Comparison of ENCODE assay signal across 8 cellular contexts in genomic region chr10:125144693-125145623, GRCh38. TPM values are rescaled to one million over a fixed set of nuclear protein-coding genes. Genes with fewer than 3 reads are reported as not detected.
DNase-seq lines count a peak whose midpoint lies in the region; ATAC-seq and TF ChIP-seq lines count a peak whose summit lies in the region.

No MANE protein-coding gene starts in this region.

- no peak for TF ChIP-seq POLR2A in esophagus muscularis mucosa (IDR thresholded peaks at IDR 0.05; ENCODE audit: low read depth)

- no peaks in the 10 kb centered on the region for H3K4me1 Mint-ChIP-seq in activated CD4-positive, alpha-beta T cell treated with anti-CD3 and anti-CD28 coated beads for 36 hours
- H3K4me1 Mint-ChIP-seq in activated CD4-positive, alpha-beta T cell treated with anti-CD3 and anti-CD28 coated beads, Interleukin-2, amount 10 ng/mL, durations not matched to agents 24 days and 14 days, result no peaks in the 10 kb centered on the region
- H3K4me1 Mint-ChIP-seq in neural progenitor cell, result peaks cover 53% of the 10 kb centered on the region

- CTCF ChIA-PET in activated CD4-positive, alpha-beta T cell treated with anti-CD3 and anti-CD28 coated beads for 36 hours (lab: Charles Lee), result no interaction called here
- CTCF ChIA-PET in OCI-LY7 (lab: Charles Lee; ENCODE audit: unreplicated experiment), result no interaction called here

- intact Hi-C loops in activated CD4-positive, alpha-beta T cell treated with anti-CD3 and anti-CD28 coated beads for 36 hours (cut with DNase I, micrococcal nuclease), result loop anchor here in 1 of 2 experiments (5.0 kb wide), 1 partner anchor 98 kb away; no protein-coding TSS in a partner anchor
- intact Hi-C loops in activated CD4-positive, alpha-beta T cell treated with anti-CD3 and anti-CD28 coated beads, Interleukin-2, amount 10 ng/mL, durations not matched to agents 24 days and 14 days (cut with micrococcal nuclease), result no loop called here
- intact Hi-C loops in OCI-LY7 (cut with micrococcal nuclease; ENCODE audit: unreplicated experiment) (no loop called here), esophagus muscularis mucosa (cut with DNase I) (loop anchor here (5.0 to 10.0 kb wide), 2 partner anchors 53 to 150 kb away; no protein-coding TSS in a partner anchor)

- BruUV-seq in OCI-LY7 (replicated peaks; lab: Mats Ljungman, UMichigan), result no TSS peak

- DNase-seq in activated CD4-positive, alpha-beta T cell treated with anti-CD3 and anti-CD28 coated beads for 36 hours, result peak; percentile 34
- no peak for DNase-seq in activated CD4-positive, alpha-beta T cell treated with anti-CD3 and anti-CD28 coated beads, Interleukin-2, amount 10 ng/mL, durations not matched to agents 24 days and 14 days
- DNase-seq in OCI-LY7 (ENCODE audit: low spot score), result peak; percentile 21
- DNase-seq in esophagus muscularis mucosa (ENCODE audit: extremely low spot score), result no peak
- peak; percentile 58 for DNase-seq in neural progenitor cell (ENCODE audit: low spot score)
- DNase-seq in cerebellar nuclear complex (lab: John Stamatoyannopoulos, UW), result no peak
- no peak for DNase-seq in cortex of kidney (lab: John Stamatoyannopoulos, UW)

- H3K4me1 ChIP-seq in OCI-LY7 (ENCODE audit: insufficient read depth, low read length, poor library complexity, severe bottlenecking), result no peaks in the 10 kb centered on the region
- peaks cover 68 to 100% (median 94%) of the 10 kb centered on the region in 4 donors for H3K4me1 ChIP-seq in esophagus muscularis mucosa
- peaks cover 25% of the 10 kb centered on the region for H3K4me1 ChIP-seq in neural progenitor cell

- H3K9me3 ChIP-seq in OCI-LY7 (ENCODE audit: low read length) (no peaks in the 10 kb centered on the region), esophagus muscularis mucosa (no peaks in the 10 kb centered on the region), neural progenitor cell (ENCODE audit: low read depth) (no peaks in the 10 kb centered on the region)

- H3K4me2 ChIP-seq in OCI-LY7 (ENCODE audit: low read length) (no peak overlapping the region), neural progenitor cell (no peak overlapping the region)

- H3K4me3 ChIP-seq in OCI-LY7 (ENCODE audit: low read depth, low read length, poor library complexity, severe bottlenecking), result no peak overlapping the region
- H3K4me3 ChIP-seq in esophagus muscularis mucosa, result no peak overlapping the region
- H3K4me3 ChIP-seq in neural progenitor cell, result no peak overlapping the region

- ATAC-seq in activated CD4-positive, alpha-beta T cell treated with anti-CD3 and anti-CD28 coated beads for 36 hours, result peak; percentile 53
- ATAC-seq in HG03571 (IDR thresholded peaks at IDR 0.05; ENCODE audit: unreplicated experiment), result no peak

- H3K79me2 ChIP-seq in OCI-LY7 (ENCODE audit: insufficient read depth, low read depth, low read length) (no peaks in the 10 kb centered on the region), neural progenitor cell (ENCODE audit: low read depth) (peaks cover 100% of the 10 kb centered on the region)

- H3K36me3 Mint-ChIP-seq in activated CD4-positive, alpha-beta T cell treated with anti-CD3 and anti-CD28 coated beads for 36 hours (ENCODE audit: low read depth), result no peaks in the 10 kb centered on the region
- no peaks in the 10 kb centered on the region for H3K36me3 Mint-ChIP-seq in activated CD4-positive, alpha-beta T cell treated with anti-CD3 and anti-CD28 coated beads, Interleukin-2, amount 10 ng/mL, durations not matched to agents 24 days and 14 days (ENCODE audit: low read depth)
- H3K36me3 Mint-ChIP-seq in neural progenitor cell, result peaks cover 22% of the 10 kb centered on the region

- H3F3A ChIP-seq in neural progenitor cell (ENCODE audit: low read depth), result no peaks in the 10 kb centered on the region

- H3K27me3 ChIP-seq in esophagus muscularis mucosa (no peaks in the 10 kb centered on the region), neural progenitor cell (no peaks in the 10 kb centered on the region)

- TF ChIP-seq EP300 in esophagus muscularis mucosa (IDR thresholded peaks at IDR 0.05), result no peak

- peaks cover 27% of the 10 kb centered on the region for H3K27me3 Mint-ChIP-seq in activated CD4-positive, alpha-beta T cell treated with anti-CD3 and anti-CD28 coated beads for 36 hours
- H3K27me3 Mint-ChIP-seq in activated CD4-positive, alpha-beta T cell treated with anti-CD3 and anti-CD28 coated beads, Interleukin-2, amount 10 ng/mL, durations not matched to agents 24 days and 14 days, result peaks cover 19% of the 10 kb centered on the region
- H3K27me3 Mint-ChIP-seq in neural progenitor cell (ENCODE audit: insufficient read depth, low read depth), result peaks cover 6% of the 10 kb centered on the region

- H3K27ac ChIP-seq in OCI-LY7 (ENCODE audit: low read depth, low read length, poor library complexity, severe bottlenecking) (no peak overlapping the region), esophagus muscularis mucosa (replicated peaks in 1 of 4) (peak overlapping the region; percentile 95 to 99 (median 98)), neural progenitor cell (no peak overlapping the region)

- H3K36me3 ChIP-seq in OCI-LY7 (ENCODE audit: insufficient read depth, low read length), result no peaks in the 10 kb centered on the region
- H3K36me3 ChIP-seq in esophagus muscularis mucosa, result peaks cover 0 to 8% (median 3%) of the 10 kb centered on the region in 4 donors
- H3K36me3 ChIP-seq in neural progenitor cell, result no peaks in the 10 kb centered on the region

- no peak overlapping the region for H3K4me3 Mint-ChIP-seq in activated CD4-positive, alpha-beta T cell treated with anti-CD3 and anti-CD28 coated beads for 36 hours
- no peak overlapping the region for H3K4me3 Mint-ChIP-seq in activated CD4-positive, alpha-beta T cell treated with anti-CD3 and anti-CD28 coated beads, Interleukin-2, amount 10 ng/mL, durations not matched to agents 24 days and 14 days
- H3K4me3 Mint-ChIP-seq in neural progenitor cell, result no peak overlapping the region

- no peak overlapping the region for H2AFZ ChIP-seq in OCI-LY7 (ENCODE audit: low read length)
- no peak overlapping the region for H2AFZ ChIP-seq in neural progenitor cell (replicated peaks)

- 34% methylated on average over 8 of the region's 13 CpGs for WGBS in esophagus muscularis mucosa

- H3K27ac Mint-ChIP-seq in activated CD4-positive, alpha-beta T cell treated with anti-CD3 and anti-CD28 coated beads for 36 hours, result no peak overlapping the region
- no peak overlapping the region for H3K27ac Mint-ChIP-seq in activated CD4-positive, alpha-beta T cell treated with anti-CD3 and anti-CD28 coated beads, Interleukin-2, amount 10 ng/mL, durations not matched to agents 24 days and 14 days
- peak overlapping the region; percentile 92 for H3K27ac Mint-ChIP-seq in neural progenitor cell

- POLR2A ChIA-PET in activated CD4-positive, alpha-beta T cell treated with anti-CD3 and anti-CD28 coated beads for 36 hours (lab: Charles Lee), result no interaction called here
- POLR2A ChIA-PET in OCI-LY7 (lab: Charles Lee), result interaction anchor here (0.5 kb wide), 1 partner anchor 55 kb away, joined by 3 read pairs; no protein-coding TSS in a partner anchor

- H3K9ac ChIP-seq in neural progenitor cell, result no peak overlapping the region

- H4K20me1 ChIP-seq in OCI-LY7 (ENCODE audit: insufficient read depth, low read length) (no peaks in the 10 kb centered on the region), neural progenitor cell (ENCODE audit: low read depth) (peaks cover 100% of the 10 kb centered on the region)

- no peaks in the 10 kb centered on the region for H3K9me3 Mint-ChIP-seq in activated CD4-positive, alpha-beta T cell treated with anti-CD3 and anti-CD28 coated beads for 36 hours (ENCODE audit: low read depth)
- no peaks in the 10 kb centered on the region for H3K9me3 Mint-ChIP-seq in activated CD4-positive, alpha-beta T cell treated with anti-CD3 and anti-CD28 coated beads, Interleukin-2, amount 10 ng/mL, durations not matched to agents 24 days and 14 days
- H3K9me3 Mint-ChIP-seq in neural progenitor cell, result no peaks in the 10 kb centered on the region

- TF ChIP-seq CTCF in OCI-LY7 (conservative IDR thresholded peaks at IDR 0.05; ENCODE audit: low read length) (peak; percentile 47; the same call in 1 of the 2 replicates), esophagus muscularis mucosa (IDR thresholded peaks at IDR 0.05) (peak; percentile 48 to 62 (median 57)), neural progenitor cell (IDR thresholded peaks at IDR 0.05) (peak; percentile 54)

- no peaks in the 10 kb centered on the region for H3K9me2 ChIP-seq in OCI-LY7 (ENCODE audit: insufficient read depth, low read length)

RNA-seq across cellular contexts. Expression of gene CTBP2, which starts 15.4 kb away (rescaled TPM):
- under 1 TPM; 0.12 to 0.21 TPM for total RNA-seq in activated CD4-positive, alpha-beta T cell treated with anti-CD3 and anti-CD28 coated beads for 36 hours
- total RNA-seq in activated CD4-positive, alpha-beta T cell treated with anti-CD3 and anti-CD28 coated beads, Interleukin-2, amount 10 ng/mL, durations not matched to agents 24 days and 14 days, result 0.16 TPM in 1 of 2 replicates, not detected in the other
- not detected in 2 replicates for total RNA-seq in OCI-LY7 (2014; rRNA removed; shearing (Covaris generic))
- total RNA-seq in OCI-LY7 (2022) (not detected in 2 replicates), esophagus muscularis mucosa (100 to 1,000 TPM in 1 of 4 donors, 10 to 100 TPM in 3; 69.7 to 125 (median 84.7) TPM), neural progenitor cell (ENCODE audit: low replicate concordance) (55.2 and 97.6 TPM in 2 replicates)

Comparison
In these comparisons a context has a peak if more than half of its experiments do, and no peak if none do; other contexts are left out.
1. DNase-seq: peak in activated CD4-positive, alpha-beta T cell treated with anti-CD3 and anti-CD28 coated beads for 36 hours (single experiment), OCI-LY7 (single experiment) and neural progenitor cell (single experiment); none in activated CD4-positive, alpha-beta T cell treated with anti-CD3 and anti-CD28 coated beads, Interleukin-2, amount 10 ng/mL, durations not matched to agents 24 days and 14 days (single experiment), esophagus muscularis mucosa (single experiment), cerebellar nuclear complex (0 of 2) and cortex of kidney (single experiment).
2. H3K27ac ChIP-seq: peak in esophagus muscularis mucosa (4 of 4); none in OCI-LY7 (single experiment) and neural progenitor cell (single experiment).
3. RNA of gene CTBP2, which starts 15.4 kb away (total RNA-seq): 69.7 to 125 TPM in esophagus muscularis mucosa and 55.2 to 97.6 TPM in neural progenitor cell; 0.12 to 0.21 TPM in activated CD4-positive, alpha-beta T cell treated with anti-CD3 and anti-CD28 coated beads for 36 hours, 0.16 TPM in activated CD4-positive, alpha-beta T cell treated with anti-CD3 and anti-CD28 coated beads, Interleukin-2, amount 10 ng/mL, durations not matched to agents 24 days and 14 days and not detected in OCI-LY7; every median in the first group is over 10 times any median in the second.
4. Peak in every context shown above with its lines, with median percentiles within 50 percentile points of each other: CTCF ChIP-seq.